8 cellular contexts compared by ENCODE assay signal in genomic region chr6:166435574-166435973, GRCh38. TPM values are rescaled to one million over a fixed set of nuclear protein-coding genes. Genes with fewer than 3 reads are reported as not detected.
A peak's percentile ranks its signal among the peaks of the same experiment; 100 is the strongest.
DNase-seq lines count a peak whose midpoint lies in the region; ATAC-seq and TF ChIP-seq lines count a peak whose summit lies in the region.

No MANE protein-coding gene starts in this region.

- no peaks in the 10 kb centered on the region for H3K9me2 ChIP-seq in PC-9 (ENCODE audit: insufficient read depth)

- H3F3A ChIP-seq in PC-9 (ENCODE audit: insufficient read depth, low read depth) = no peaks in the 10 kb centered on the region

- BruUV-seq in PC-9 (replicated peaks; lab: Mats Ljungman, UMichigan) = no TSS peak

- peak overlapping the region; percentile 89 for H3K27ac Mint-ChIP-seq in central memory CD8-positive, alpha-beta T cell (ENCODE audit: low read depth)

- H2AFZ ChIP-seq in PC-9 = no peak overlapping the region

- TF ChIP-seq CTCF in PC-9 (conservative IDR thresholded peaks at IDR 0.05) = no peak
- no peak for TF ChIP-seq CTCF in GM20000 (IDR thresholded peaks at IDR 0.05; ENCODE audit: extremely low read depth, missing control alignments)

- no peak overlapping the region for H3K4me3 ChIP-seq in PC-9

- intact Hi-C loops in PC-9 (cut with micrococcal nuclease; ENCODE audit: unreplicated experiment) = no loop called here

- no peak overlapping the region for H3K27ac ChIP-seq in PC-9

- peaks cover 22% of the 10 kb centered on the region for H3K4me1 Mint-ChIP-seq in central memory CD8-positive, alpha-beta T cell

- peaks cover 14% of the 10 kb centered on the region for H3K27me3 Mint-ChIP-seq in central memory CD8-positive, alpha-beta T cell

- H3K36me3 ChIP-seq in PC-9 (ENCODE audit: low read depth) = no peaks in the 10 kb centered on the region

- no peaks in the 10 kb centered on the region for H3K9me3 Mint-ChIP-seq in central memory CD8-positive, alpha-beta T cell

- H3K79me2 ChIP-seq in PC-9 (ENCODE audit: low read depth) = no peaks in the 10 kb centered on the region

- DNase-seq in NCI-H2029 (lab: John Stamatoyannopoulos, UW) (peak; percentile 7), NCI-H2029 treated with DMSO at 0.1 percent for 48 hours (lab: John Stamatoyannopoulos, UW) (no peak), PC-9 (no peak), D341Med (ENCODE audit: low spot score) (no peak), GM20000 (ENCODE audit: low spot score) (no peak)
- DNase-seq in central memory CD8-positive, alpha-beta T cell (ENCODE audit: low spot score in 2 of 2) = peak; percentile 44 to 67
- peak; percentile 11 to 38 for DNase-seq in stimulated activated CD8-positive, alpha-beta memory T cell treated with anti-CD3 and anti-CD28 coated beads, Interleukin-7, amount 100 ng/mL, for 4 hours (ENCODE audit: low read depth in 2 of 2)

- no peaks in the 10 kb centered on the region for H3K4me1 ChIP-seq in PC-9 (replicated peaks; ENCODE audit: insufficient read depth)

- no peak overlapping the region for H3K4me2 ChIP-seq in PC-9

- ATAC-seq in central memory CD8-positive, alpha-beta T cell (replicated peaks; ENCODE audit: extremely low read depth, poor library complexity, severe bottlenecking) = peak; percentile 95

- H3K27me3 ChIP-seq in PC-9 (ENCODE audit: insufficient read depth, low read depth) = no peaks in the 10 kb centered on the region

- no peaks in the 10 kb centered on the region for H3K9me3 ChIP-seq in PC-9 (ENCODE audit: insufficient read depth, low read depth)

- no peaks in the 10 kb centered on the region; the same call in 1 of the 2 replicates for H4K20me1 ChIP-seq in PC-9 (ENCODE audit: insufficient read depth)

- H3K36me3 Mint-ChIP-seq in central memory CD8-positive, alpha-beta T cell (ENCODE audit: insufficient read depth) = no peaks in the 10 kb centered on the region

- POLR2A ChIA-PET in PC-9 (lab: Charles Lee; ENCODE audit: unreplicated experiment) = no interaction called here

- H3K4me3 Mint-ChIP-seq in central memory CD8-positive, alpha-beta T cell = peak overlapping the region; percentile 44

- CTCF ChIA-PET in PC-9 (lab: Charles Lee) = no interaction called here

TF ChIP-seq in PFSK-1, 5 proteins besides CTCF, POLR2A, EP300 and RAD21:
- TF ChIP-seq TAF1 (IDR thresholded peaks at IDR 0.05; ENCODE audit: borderline replicate concordance, insufficient read depth, low read length) = no peak
- TF ChIP-seq SIN3A (IDR thresholded peaks at IDR 0.05; ENCODE audit: borderline replicate concordance, insufficient read depth, low read length) = no peak
- no peak for TF ChIP-seq REST (IDR thresholded peaks at IDR 0.05; ENCODE audit: insufficient read depth in 1 of 2, low read depth in 2 of 2, low read length in 2 of 2)
- peak; percentile 26 for TF ChIP-seq FOXP2 (optimal IDR thresholded peaks at IDR 0.05; ENCODE audit: borderline replicate concordance, extremely low read depth, extremely low read length, insufficient read depth)

RNA-seq across cellular contexts. Expression of gene MPC1, which starts 52.8 kb away (rescaled TPM):
- polyA plus RNA-seq in PFSK-1 (2012; ENCODE audit: insufficient read length, low read depth) = 164 TPM
- 7.4 and 13.3 TPM in 2 replicates for total RNA-seq in PC-9 (2021)

Comparison
In these comparisons a context has a peak if more than half of its experiments do, and no peak if none do; other contexts are left out.
1. DNase-seq: peak in NCI-H2029 (single experiment), central memory CD8-positive, alpha-beta T cell (2 of 2) and stimulated activated CD8-positive, alpha-beta memory T cell treated with anti-CD3 and anti-CD28 coated beads, Interleukin-7, amount 100 ng/mL, for 4 hours (2 of 2); none in NCI-H2029 treated with DMSO at 0.1 percent for 48 hours (single experiment), PC-9 (0 of 2), D341Med (single experiment) and GM20000 (single experiment).